Comparison of ENCODE assay signal across 17 cellular contexts in the genomic region with DNA sequence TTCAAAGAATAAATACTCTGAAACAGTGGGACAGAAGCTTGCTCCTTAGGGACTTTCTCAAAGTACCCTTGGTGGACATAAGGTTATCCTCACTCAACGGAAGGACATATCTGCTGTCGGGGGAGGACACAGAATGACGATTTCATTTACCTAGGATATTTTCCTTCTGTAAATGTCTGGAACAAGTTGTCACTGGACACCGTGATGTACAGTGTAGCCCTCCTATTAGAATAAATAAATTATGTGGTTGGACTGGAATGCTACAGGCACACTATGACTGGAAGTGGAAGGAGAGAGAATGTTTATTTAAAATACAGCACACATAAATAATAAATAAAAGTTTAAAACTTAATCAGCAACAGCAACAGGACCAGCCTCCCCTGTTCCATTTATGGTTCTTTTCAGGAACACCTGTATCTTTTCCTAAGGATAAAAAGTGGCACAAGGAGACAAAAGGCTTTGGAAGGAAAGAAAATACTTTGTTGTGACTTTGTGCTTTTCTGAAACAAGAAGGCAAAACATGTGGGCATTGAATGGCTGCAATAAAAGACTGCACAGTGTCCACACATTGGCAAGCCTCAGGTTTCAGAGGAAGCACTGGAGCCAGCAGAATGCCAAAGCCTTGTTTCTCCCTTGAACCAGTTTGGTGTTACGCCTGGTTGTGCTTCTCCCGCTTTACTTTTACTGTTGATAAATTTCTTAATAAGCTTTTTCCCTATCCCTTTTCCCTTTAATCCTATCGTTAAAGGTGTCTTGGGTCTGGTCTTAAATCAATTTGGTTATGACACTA. TPM values are rescaled to one million over a fixed set of nuclear protein-coding genes. Genes with fewer than 3 reads are reported as not detected.
DNase-seq lines count a peak whose midpoint lies in the region; ATAC-seq and TF ChIP-seq lines count a peak whose summit lies in the region.
"Had no signal": no experiment of that assay in that cellular context is flagged by ENCODE, and none has a peak within 500 bp of the region (broad histone marks: within the 10 kb centered on the region; RNA-seq: fewer than 3 reads in every experiment).

No MANE protein-coding gene starts in this region.

- H3K9me2 ChIP-seq in PC-9 (ENCODE audit: insufficient read depth) = no peaks in the 10 kb centered on the region

- H3F3A ChIP-seq in PC-9 (ENCODE audit: insufficient read depth, low read depth) = peaks cover 35% of the 10 kb centered on the region; the same call in 1 of the 2 replicates

- H3K27ac ChIP-seq in PC-9 = peak overlapping the region; percentile 35; the same call in 1 of the 2 replicates
- H3K27ac ChIP-seq: upper lobe of left lung, VCaP had no signal

- intact Hi-C loops in PC-9 (cut with micrococcal nuclease; ENCODE audit: unreplicated experiment) = loop anchor here (2.0 to 5.0 kb wide), 3 partner anchors 71 to 1064 kb away; no protein-coding TSS in a partner anchor
- intact Hi-C loops in activated CD4-positive, alpha-beta T cell treated with anti-CD3 and anti-CD28 coated beads for 36 hours (cut with DNase I, micrococcal nuclease) = no loop called here

- CTCF ChIA-PET in PC-9 (lab: Charles Lee) (interaction anchor here (0.6 to 0.7 kb wide), 2 partner anchors 19 to 748 kb away, joined by 3 read pairs; no protein-coding TSS in a partner anchor), GM10248 (lab: Yijun Ruan, JAX) (interaction anchor here (1.1 to 1.3 kb wide), 2 partner anchors 16 to 236 kb away, joined by 3 read pairs; no protein-coding TSS in a partner anchor)
- CTCF ChIA-PET in activated CD4-positive, alpha-beta T cell treated with anti-CD3 and anti-CD28 coated beads for 36 hours (lab: Charles Lee) = interaction anchor here (0.8 to 1.0 kb wide), 2 partner anchors 19 to 255 kb away, joined by 3 to 4 read pairs; no protein-coding TSS in a partner anchor

- H3K27me3 ChIP-seq in PC-9 (ENCODE audit: insufficient read depth, low read depth) = no peaks in the 10 kb centered on the region
- H3K27me3 ChIP-seq: upper lobe of left lung had no signal

- H3K27me3 Mint-ChIP-seq in stimulated activated memory B cell treated with anti-CD40 and anti-IgM and Interleukin-4, amounts not matched to agents 10 μg/mL and 1 μg/mL and 100 μg/mL, for 72 hours = no peaks in the 10 kb centered on the region
- peaks cover 4% of the 10 kb centered on the region for H3K27me3 Mint-ChIP-seq in activated CD4-positive, alpha-beta T cell treated with anti-CD3 and anti-CD28 coated beads for 36 hours

- no peak overlapping the region for H2AFZ ChIP-seq in PC-9

- H3K36me3 ChIP-seq in PC-9 (ENCODE audit: low read depth) = no peaks in the 10 kb centered on the region
- H3K36me3 ChIP-seq: BE2C, HAP-1, upper lobe of left lung had no signal

- H3K4me3 ChIP-seq in PC-9 = no peak overlapping the region
- H3K4me3 ChIP-seq in fibroblast of villous mesenchyme (ENCODE audit: low read depth, low read length) = no peak overlapping the region
- H3K4me3 ChIP-seq: HAP-1, upper lobe of left lung had no signal

- H3K9me3 ChIP-seq in PC-9 (ENCODE audit: insufficient read depth, low read depth) = no peaks in the 10 kb centered on the region
- H3K9me3 ChIP-seq: BE2C, HAP-1, upper lobe of left lung had no signal

- BruUV-seq in PC-9 (replicated peaks; lab: Mats Ljungman, UMichigan) = no TSS peak

- H3K27ac Mint-ChIP-seq in stimulated activated memory B cell treated with anti-CD40 and anti-IgM and Interleukin-4, amounts not matched to agents 10 μg/mL and 1 μg/mL and 100 μg/mL, for 72 hours = no peak overlapping the region
- H3K27ac Mint-ChIP-seq in activated CD4-positive, alpha-beta T cell treated with anti-CD3 and anti-CD28 coated beads for 36 hours = no peak overlapping the region
- H3K27ac Mint-ChIP-seq: stimulated activated effector memory CD8-positive, alpha-beta T cell treated with anti-CD3 and anti-CD28 coated beads, Interleukin-12 subunit alpha, Interleukin-12 subunit beta, amount 100 ng/mL, for 72 hours had no signal

- no peak overlapping the region for H3K4me3 Mint-ChIP-seq in stimulated activated memory B cell treated with anti-CD40 and anti-IgM and Interleukin-4, amounts not matched to agents 10 μg/mL and 1 μg/mL and 100 μg/mL, for 72 hours
- no peak overlapping the region for H3K4me3 Mint-ChIP-seq in activated CD4-positive, alpha-beta T cell treated with anti-CD3 and anti-CD28 coated beads for 36 hours
- H3K4me3 Mint-ChIP-seq: stimulated activated effector memory CD8-positive, alpha-beta T cell treated with anti-CD3 and anti-CD28 coated beads, Interleukin-12 subunit alpha, Interleukin-12 subunit beta, amount 100 ng/mL, for 72 hours had no signal

- H3K4me1 ChIP-seq in PC-9 (replicated peaks; ENCODE audit: insufficient read depth) = peaks cover 40% of the 10 kb centered on the region
- H3K4me1 ChIP-seq: BE2C had no signal

- H3K4me1 Mint-ChIP-seq in stimulated activated memory B cell treated with anti-CD40 and anti-IgM and Interleukin-4, amounts not matched to agents 10 μg/mL and 1 μg/mL and 100 μg/mL, for 72 hours = no peaks in the 10 kb centered on the region
- H3K4me1 Mint-ChIP-seq in activated CD4-positive, alpha-beta T cell treated with anti-CD3 and anti-CD28 coated beads for 36 hours = no peaks in the 10 kb centered on the region
- H3K4me1 Mint-ChIP-seq: stimulated activated effector memory CD8-positive, alpha-beta T cell treated with anti-CD3 and anti-CD28 coated beads, Interleukin-12 subunit alpha, Interleukin-12 subunit beta, amount 100 ng/mL, for 72 hours had no signal

- peak overlapping the region; percentile 29 for H3K4me2 ChIP-seq in PC-9

- no peaks in the 10 kb centered on the region for H3K9me3 Mint-ChIP-seq in stimulated activated memory B cell treated with anti-CD40 and anti-IgM and Interleukin-4, amounts not matched to agents 10 μg/mL and 1 μg/mL and 100 μg/mL, for 72 hours
- H3K9me3 Mint-ChIP-seq in activated CD4-positive, alpha-beta T cell treated with anti-CD3 and anti-CD28 coated beads for 36 hours (ENCODE audit: low read depth) = no peaks in the 10 kb centered on the region
- H3K9me3 Mint-ChIP-seq: stimulated activated effector memory CD8-positive, alpha-beta T cell treated with anti-CD3 and anti-CD28 coated beads, Interleukin-12 subunit alpha, Interleukin-12 subunit beta, amount 100 ng/mL, for 72 hours had no signal

- no peaks in the 10 kb centered on the region for H4K20me1 ChIP-seq in PC-9 (ENCODE audit: insufficient read depth)

- DNase-seq in ELR (ENCODE audit: low read depth) (peak; percentile 45), PC-9 (no peak), fibroblast of villous mesenchyme (ENCODE audit: low read depth) (peak; percentile 64), renal cortical epithelial cell (ENCODE audit: low read depth) (peak; percentile 68), GM10248 (ENCODE audit: extremely low spot score) (no peak), dedifferentiated amniotic fluid mesenchymal stem cell (ENCODE audit: extremely low spot score) (no peak)
- no peak for DNase-seq in activated CD4-positive, alpha-beta T cell treated with anti-CD3 and anti-CD28 coated beads for 36 hours
- DNase-seq: BE2C, DND-41, NCI-H1436 treated with DMSO at 0.1 percent for 48 hours, NCI-H446 treated with DMSO at 0.1 percent for 48 hours, nucleus accumbens, upper lobe of left lung had no signal

- H3K79me2 ChIP-seq in PC-9 (ENCODE audit: low read depth) = peaks cover 40% of the 10 kb centered on the region

- H3K36me3 Mint-ChIP-seq in stimulated activated memory B cell treated with anti-CD40 and anti-IgM and Interleukin-4, amounts not matched to agents 10 μg/mL and 1 μg/mL and 100 μg/mL, for 72 hours = no peaks in the 10 kb centered on the region
- no peaks in the 10 kb centered on the region for H3K36me3 Mint-ChIP-seq in activated CD4-positive, alpha-beta T cell treated with anti-CD3 and anti-CD28 coated beads for 36 hours (ENCODE audit: low read depth)
- H3K36me3 Mint-ChIP-seq: stimulated activated effector memory CD8-positive, alpha-beta T cell treated with anti-CD3 and anti-CD28 coated beads, Interleukin-12 subunit alpha, Interleukin-12 subunit beta, amount 100 ng/mL, for 72 hours had no signal

- TF ChIP-seq CTCF in PC-9 (conservative IDR thresholded peaks at IDR 0.05) (no peak), fibroblast of villous mesenchyme (IDR thresholded peaks at IDR 0.05; ENCODE audit: insufficient read depth, low read depth, low read length) (no peak), GM10248 (IDR thresholded peaks at IDR 0.05; ENCODE audit: control extremely low read depth, extremely low read depth, low read depth, missing control alignments) (no peak)

- no peak for ATAC-seq in stimulated activated memory B cell treated with anti-CD40 and anti-IgM and Interleukin-4, amounts not matched to agents 10 μg/mL and 1 μg/mL and 100 μg/mL, for 72 hours
- no peak for ATAC-seq in activated CD4-positive, alpha-beta T cell treated with anti-CD3 and anti-CD28 coated beads for 36 hours
- ATAC-seq: stimulated activated effector memory CD8-positive, alpha-beta T cell treated with anti-CD3 and anti-CD28 coated beads, Interleukin-12 subunit alpha, Interleukin-12 subunit beta, amount 100 ng/mL, for 72 hours had no signal

- POLR2A ChIA-PET in PC-9 (lab: Charles Lee; ENCODE audit: unreplicated experiment) = interaction anchor here (0.5 to 0.9 kb wide), 3 partner anchors 36 to 117 kb away, joined by 5 to 16 read pairs (median 5); no protein-coding TSS in a partner anchor
- POLR2A ChIA-PET in GM10248 (lab: Yijun Ruan, JAX) = no interaction called here
- POLR2A ChIA-PET in activated CD4-positive, alpha-beta T cell treated with anti-CD3 and anti-CD28 coated beads for 36 hours (lab: Charles Lee) = no interaction called here

RNA-seq across cellular contexts. Expression of a gene that starts 36.8 kb away (rescaled TPM):
- total RNA-seq in PC-9 (2021) (26.2 and 28.3 TPM in 2 replicates), fibroblast of villous mesenchyme (4.7 and 8.1 TPM in 2 replicates), renal cortical epithelial cell (30.6 and 65.2 TPM in 2 replicates)
- total RNA-seq in activated CD4-positive, alpha-beta T cell treated with anti-CD3 and anti-CD28 coated beads for 36 hours = under 1 TPM in 1 of 2 experiments, not detected in 1; 0.07 TPM

Comparison
In these comparisons a context has a peak if more than half of its experiments do, and no peak if none do; other contexts are left out.
1. DNase-seq: peak in ELR (single experiment), fibroblast of villous mesenchyme (single experiment) and renal cortical epithelial cell (single experiment); none in PC-9 (0 of 2), GM10248 (single experiment), dedifferentiated amniotic fluid mesenchymal stem cell (single experiment) and activated CD4-positive, alpha-beta T cell treated with anti-CD3 and anti-CD28 coated beads for 36 hours (single experiment).